Comparison of ENCODE assay signal across 12 cellular contexts in genomic region chr5:168612996-168613395, GRCh38. TPM values are rescaled to one million over a fixed set of nuclear protein-coding genes. Genes with fewer than 3 reads are reported as not detected.
A peak's percentile ranks its signal among the peaks of the same experiment; 100 is the strongest.
DNase-seq lines count a peak whose midpoint lies in the region; ATAC-seq and TF ChIP-seq lines count a peak whose summit lies in the region.
"Had no signal": no experiment of that assay in that cellular context is flagged by ENCODE, and none has a peak within 500 bp of the region (broad histone marks: within the 10 kb centered on the region; RNA-seq: fewer than 3 reads in every experiment).

No MANE protein-coding gene starts in this region.

- H3K9me3 ChIP-seq in right cardiac atrium (ENCODE audit: control insufficient read depth, low read length) (no peaks in the 10 kb centered on the region), ovary (no peaks in the 10 kb centered on the region)
- H3K9me3 ChIP-seq: left lung had no signal

- 35% methylated on average over 2 of the region's 2 CpGs for WGBS in right cardiac atrium
- WGBS in ovary, 3 donors: 33 to 47% (median 45%) methylated on average over 2 of the region's 2 CpGs

- no peaks in the 10 kb centered on the region for H3K9me3 Mint-ChIP-seq in activated T-cell treated with anti-CD3 and anti-CD28 coated beads, Interleukin-2, amount 50 U/mL, for 4 hours
- no peaks in the 10 kb centered on the region for H3K9me3 Mint-ChIP-seq in activated CD8-positive, alpha-beta T cell treated with anti-CD3 and anti-CD28 coated beads, Interleukin-2, amount 10 ng/mL, durations not matched to agents 7 days and 5 days (ENCODE audit: insufficient read depth)

- H3K4me1 ChIP-seq in right cardiac atrium (ENCODE audit: control insufficient read depth, insufficient read depth, low read length) (no peaks in the 10 kb centered on the region), ovary (ENCODE audit: insufficient read depth) (no peaks in the 10 kb centered on the region)
- H3K4me1 ChIP-seq: left lung had no signal

- no peaks in the 10 kb centered on the region for H3K36me3 ChIP-seq in ovary
- H3K36me3 ChIP-seq: left lung had no signal

- TF ChIP-seq CTCF in ovary (IDR thresholded peaks at IDR 0.05): no peak

- intact Hi-C loops in right cardiac atrium (cut with DNase I): no loop called here
- intact Hi-C loops in ovary (cut with DNase I): no loop called here

- ATAC-seq in activated T-cell treated with anti-CD3 and anti-CD28 coated beads, Interleukin-2, amount 50 U/mL, for 4 hours: peak; percentile 73
- peak; percentile 42 for ATAC-seq in activated CD8-positive, alpha-beta T cell treated with anti-CD3 and anti-CD28 coated beads, Interleukin-2, amount 10 ng/mL, durations not matched to agents 7 days and 5 days
- ATAC-seq in right cardiac atrium: peak; percentile 76 to 89
- ATAC-seq in stimulated activated naive CD8-positive, alpha-beta T cell treated with anti-CD3 and anti-CD28 coated beads, Interleukin-15, Interleukin-2, amounts not matched to agents 100 U/mL and 50 U/mL, for 24 hours: peak; percentile 73
- ATAC-seq: left lung had no signal

- CTCF ChIA-PET in activated CD8-positive, alpha-beta T cell treated with anti-CD3 and anti-CD28 coated beads, Interleukin-2, amount 10 ng/mL, durations not matched to agents 7 days and 5 days (lab: Charles Lee): no interaction called here

- peak overlapping the region; percentile 9 for H3K4me3 Mint-ChIP-seq in activated T-cell treated with anti-CD3 and anti-CD28 coated beads, Interleukin-2, amount 50 U/mL, for 4 hours
- no peak overlapping the region for H3K4me3 Mint-ChIP-seq in activated CD8-positive, alpha-beta T cell treated with anti-CD3 and anti-CD28 coated beads, Interleukin-2, amount 10 ng/mL, durations not matched to agents 7 days and 5 days

- peak overlapping the region; percentile 61 for H3K27ac Mint-ChIP-seq in activated CD8-positive, alpha-beta T cell treated with anti-CD3 and anti-CD28 coated beads, Interleukin-2, amount 10 ng/mL, durations not matched to agents 7 days and 5 days

- POLR2A ChIA-PET in activated CD8-positive, alpha-beta T cell treated with anti-CD3 and anti-CD28 coated beads, Interleukin-2, amount 10 ng/mL, durations not matched to agents 7 days and 5 days (lab: Charles Lee): interaction anchor here (0.6 to 0.9 kb wide), 2 partner anchors 23 to 1669 kb away, joined by 3 read pairs; no protein-coding TSS in a partner anchor

- no peak for DNase-seq in activated T-cell treated with anti-CD3 and anti-CD28 coated beads, Interleukin-2, amount 50 U/mL, for 4 hours
- DNase-seq in activated T-cell treated with anti-CD3 and anti-CD28 coated beads for 4 hours (no peak), right cardiac atrium (no peak), mucosa of gallbladder (ENCODE audit: low spot score) (no peak), ovary (no peak), NOMO-1 (lab: John Stamatoyannopoulos, UW; ENCODE audit: unreplicated experiment in 2 of 2) (no peak)
- no peak for DNase-seq in activated CD8-positive, alpha-beta T cell treated with anti-CD3 and anti-CD28 coated beads, Interleukin-2, amount 10 ng/mL, durations not matched to agents 7 days and 5 days
- DNase-seq in stimulated activated naive CD8-positive, alpha-beta T cell treated with anti-CD3 and anti-CD28 coated beads, Interleukin-15, Interleukin-2, amounts not matched to agents 100 U/mL and 50 U/mL, for 24 hours: no peak
- DNase-seq: left lung, NCI-H1417 treated with DMSO at 0.1 percent for 48 hours, NCI-H524 treated with DMSO at 0.1 percent for 48 hours, T-helper 9 cell had no signal

- no peaks in the 10 kb centered on the region for H3K27me3 Mint-ChIP-seq in activated T-cell treated with anti-CD3 and anti-CD28 coated beads, Interleukin-2, amount 50 U/mL, for 4 hours (ENCODE audit: low read depth)
- no peaks in the 10 kb centered on the region for H3K27me3 Mint-ChIP-seq in activated CD8-positive, alpha-beta T cell treated with anti-CD3 and anti-CD28 coated beads, Interleukin-2, amount 10 ng/mL, durations not matched to agents 7 days and 5 days (ENCODE audit: low read depth)

- peaks cover 12% of the 10 kb centered on the region for H3K4me1 Mint-ChIP-seq in activated T-cell treated with anti-CD3 and anti-CD28 coated beads, Interleukin-2, amount 50 U/mL, for 4 hours (ENCODE audit: low read depth)
- H3K4me1 Mint-ChIP-seq in activated CD8-positive, alpha-beta T cell treated with anti-CD3 and anti-CD28 coated beads, Interleukin-2, amount 10 ng/mL, durations not matched to agents 7 days and 5 days (ENCODE audit: low read depth): peaks cover 9% of the 10 kb centered on the region

- H3K27ac ChIP-seq in right cardiac atrium (ENCODE audit: low read length) (no peak overlapping the region), ovary (no peak overlapping the region)
- H3K27ac ChIP-seq: left lung had no signal

- no peak for TF ChIP-seq POLR2A in ovary (IDR thresholded peaks at IDR 0.05)

- no peaks in the 10 kb centered on the region for H3K27me3 ChIP-seq in right cardiac atrium (ENCODE audit: control insufficient read depth, insufficient read depth)
- H3K27me3 ChIP-seq in ovary: no peaks in the 10 kb centered on the region
- H3K27me3 ChIP-seq: left lung had no signal

- TF ChIP-seq EP300 in ovary (IDR thresholded peaks at IDR 0.05): no peak

- peaks cover 3% of the 10 kb centered on the region for H3K36me3 Mint-ChIP-seq in activated T-cell treated with anti-CD3 and anti-CD28 coated beads, Interleukin-2, amount 50 U/mL, for 4 hours (ENCODE audit: insufficient read depth)
- H3K36me3 Mint-ChIP-seq in activated CD8-positive, alpha-beta T cell treated with anti-CD3 and anti-CD28 coated beads, Interleukin-2, amount 10 ng/mL, durations not matched to agents 7 days and 5 days (ENCODE audit: low read depth): no peaks in the 10 kb centered on the region

- H3K4me3 ChIP-seq in right cardiac atrium (ENCODE audit: low read length) (no peak overlapping the region), ovary (no peak overlapping the region)
- H3K4me3 ChIP-seq: left lung had no signal

RNA-seq across cellular contexts. Expression of gene PANK3, which starts 33.8 kb away (rescaled TPM):
- total RNA-seq in activated T-cell treated with anti-CD3 and anti-CD28 coated beads, Interleukin-2, amount 50 U/mL, for 4 hours: 10 to 100 TPM; 38.6 to 44.0 (median 41.6) TPM
- 10 to 100 TPM; 57.4 to 73.0 TPM for total RNA-seq in activated CD8-positive, alpha-beta T cell treated with anti-CD3 and anti-CD28 coated beads, Interleukin-2, amount 10 ng/mL, durations not matched to agents 7 days and 5 days
- 10 to 100 TPM; 29.2 to 38.6 (median 33.3) TPM for total RNA-seq in right cardiac atrium
- 5.3 TPM for polyA plus RNA-seq in right cardiac atrium
- 56.7 TPM for total RNA-seq in mucosa of gallbladder
- total RNA-seq in ovary: 10 to 100 TPM; 20.9 to 59.1 (median 38.3) TPM
- 10 to 100 TPM in 1 of 2 donors, 1 to 10 TPM in 1; 8.3 to 15.3 TPM for polyA plus RNA-seq in ovary
